8 cellular contexts compared by ENCODE assay signal in the genomic region with DNA sequence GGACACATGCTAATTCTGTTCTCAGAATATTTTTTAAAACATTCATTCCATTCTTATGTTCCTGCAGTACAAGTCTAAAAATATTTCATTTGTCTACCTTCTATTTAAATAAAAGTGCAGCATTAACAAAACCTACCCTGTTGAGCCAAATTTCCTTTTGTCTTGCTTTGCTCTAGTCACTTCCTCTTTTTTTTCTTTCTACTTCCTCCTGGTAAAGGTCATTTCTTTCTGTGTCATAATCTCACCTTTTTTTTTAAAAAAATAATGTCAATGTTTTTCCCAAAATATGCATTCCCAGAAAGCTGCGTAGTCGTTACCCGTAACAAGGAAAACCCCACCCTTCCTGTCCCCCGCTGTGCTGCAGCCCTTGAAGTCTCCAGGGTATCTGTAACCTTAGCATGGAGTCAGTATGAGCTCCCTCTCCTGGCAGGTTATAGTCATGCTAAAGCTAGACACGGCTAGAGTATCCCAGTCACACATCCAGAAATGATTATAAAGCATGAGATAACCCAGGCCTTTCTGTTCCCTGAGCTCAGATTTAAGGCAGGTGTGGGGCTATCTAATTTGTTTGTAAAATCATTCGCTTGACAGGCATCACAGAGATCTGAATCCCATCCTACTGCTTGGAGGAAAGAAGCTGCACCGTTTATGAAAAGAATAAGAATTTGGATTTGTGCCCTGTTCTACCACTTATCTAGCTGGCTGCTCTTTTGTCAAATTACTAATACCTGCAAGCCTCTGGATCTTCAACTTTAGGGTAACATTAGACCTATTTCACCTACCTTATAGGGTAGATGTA. TPM values are rescaled to one million over a fixed set of nuclear protein-coding genes. Genes with fewer than 3 reads are reported as not detected.
A peak's percentile ranks its signal among the peaks of the same experiment; 100 is the strongest.
DNase-seq lines count a peak whose midpoint lies in the region; ATAC-seq and TF ChIP-seq lines count a peak whose summit lies in the region.

No MANE protein-coding gene starts in this region.

- intact Hi-C loops in A673 (cut with micrococcal nuclease; ENCODE audit: unreplicated experiment), result loop anchor here (2.0 to 5.0 kb wide), 2 partner anchors 151 to 336 kb away; a partner anchor contains a TSS
- intact Hi-C loops in MCF 10A (cut with micrococcal nuclease), result loop anchor here (1.0 kb wide), 3 partner anchors 126 to 338 kb away; a partner anchor contains a TSS

- no peaks in the 10 kb centered on the region for H3K36me3 Mint-ChIP-seq in MCF 10A (ENCODE audit: insufficient read depth, unreplicated experiment)

- H3K9me3 Mint-ChIP-seq in MCF 10A (ENCODE audit: unreplicated experiment), result no peaks in the 10 kb centered on the region

- H3K27me3 Mint-ChIP-seq in MCF 10A (ENCODE audit: insufficient read depth, unreplicated experiment), result no peaks in the 10 kb centered on the region

- H3K27me3 ChIP-seq in A673 (replicated peaks; ENCODE audit: insufficient read depth, low read depth, low read length, poor library complexity) (no peaks in the 10 kb centered on the region), smooth muscle cell (ENCODE audit: low read depth) (no peaks in the 10 kb centered on the region)

- no TSS peak for BruUV-seq in A673 (replicated peaks; lab: Mats Ljungman, UMichigan)
- no TSS peak for BruUV-seq in MCF 10A (replicated peaks; lab: Mats Ljungman, UMichigan)

- H3K9me3 ChIP-seq in A673 (ENCODE audit: low read depth, low read length, poor library complexity, severe bottlenecking) (no peaks in the 10 kb centered on the region), smooth muscle cell (replicated peaks; ENCODE audit: low read depth) (no peaks in the 10 kb centered on the region)

- ATAC-seq in GM18511 (IDR thresholded peaks at IDR 0.05; ENCODE audit: unreplicated experiment) (peak; percentile 97), HG03025 (IDR thresholded peaks at IDR 0.05; ENCODE audit: low FRiP score, unreplicated experiment) (peak; percentile 91)

- peak overlapping the region; percentile 25 for H3K4me3 ChIP-seq in A673 (ENCODE audit: low read depth, low read length, poor library complexity, severe bottlenecking)
- H3K4me3 ChIP-seq in smooth muscle cell, result peak overlapping the region; percentile 34

- peak overlapping the region; percentile 57 for H3K27ac Mint-ChIP-seq in MCF 10A (ENCODE audit: low read depth, unreplicated experiment)

- TF ChIP-seq CTCF in A673 (conservative IDR thresholded peaks at IDR 0.05; ENCODE audit: low read depth, low read length) (peak; percentile 88), MCF 10A (IDR thresholded peaks at IDR 0.05; ENCODE audit: unreplicated experiment) (peak; percentile 64), smooth muscle cell (IDR thresholded peaks at IDR 0.05; ENCODE audit: borderline replicate concordance, insufficient read depth, poor library complexity, severe bottlenecking) (peak; percentile 62)

- DNase-seq in A673 (ENCODE audit: low spot score) (peak; percentile 94), NCI-H187 (lab: John Stamatoyannopoulos, UW) (peak; percentile 17 to 70), T-helper 9 cell (peak; percentile 25), MCF 10A (ENCODE audit: unreplicated experiment) (peak; percentile 92), iPS-NIHi7 (ENCODE audit: extremely low spot score) (peak; percentile 87), smooth muscle cell (lab: John Stamatoyannopoulos, UW; ENCODE audit: unreplicated experiment) (no peak)

- no peaks in the 10 kb centered on the region for H3K79me2 ChIP-seq in smooth muscle cell (ENCODE audit: low read depth)

- no peaks in the 10 kb centered on the region for H4K20me1 ChIP-seq in smooth muscle cell (ENCODE audit: low read depth)

- peak overlapping the region; percentile 68 for H2AFZ ChIP-seq in smooth muscle cell (ENCODE audit: low read depth)

- peaks cover 15% of the 10 kb centered on the region for H3K4me1 Mint-ChIP-seq in MCF 10A (ENCODE audit: insufficient read depth, unreplicated experiment)

- no peak overlapping the region for H3K27ac ChIP-seq in A673 (ENCODE audit: low read depth, low read length, poor library complexity, severe bottlenecking)
- H3K27ac ChIP-seq in smooth muscle cell (ENCODE audit: low read depth), result no peak overlapping the region

- peak overlapping the region; percentile 69 for H3K4me2 ChIP-seq in smooth muscle cell

- WGBS in smooth muscle cell (ENCODE audit: low lambda C conversion rate), result 16% methylated on average over 7 of the region's 7 CpGs

- no peaks in the 10 kb centered on the region for H3F3A ChIP-seq in smooth muscle cell (ENCODE audit: low read depth)

- CTCF ChIA-PET in A673 (lab: Charles Lee) (interaction anchor here (0.6 to 1.9 kb wide), 8 partner anchors 12 to 338 kb away, joined by 3 to 25 read pairs (median 4); a partner anchor contains a TSS), MCF 10A (lab: Yijun Ruan, JAX) (interaction anchor here (0.6 to 3.6 kb wide), 67 partner anchors 8 to 596 kb away, joined by 3 to 55 read pairs (median 4); a partner anchor contains a TSS)

- POLR2A ChIA-PET in A673 (lab: Charles Lee; ENCODE audit: low non-redundant PET) (interaction anchor here (0.6 to 0.7 kb wide), 2 partner anchors 59 to 125 kb away, joined by 3 to 4 read pairs; a partner anchor contains a TSS), MCF 10A (lab: Yijun Ruan, JAX) (interaction anchor here (0.7 to 2.1 kb wide), 14 partner anchors 10 to 338 kb away, joined by 3 to 29 read pairs (median 4); a partner anchor contains a TSS)

- H3K9ac ChIP-seq in smooth muscle cell (ENCODE audit: low read depth), result no peak overlapping the region

- H3K36me3 ChIP-seq in A673 (ENCODE audit: insufficient read depth, low read length, poor library complexity, severe bottlenecking) (no peaks in the 10 kb centered on the region), smooth muscle cell (ENCODE audit: low read depth) (no peaks in the 10 kb centered on the region)

- H3K4me3 Mint-ChIP-seq in MCF 10A (ENCODE audit: unreplicated experiment), result peak overlapping the region; percentile 69

- H3K4me1 ChIP-seq in A673 (ENCODE audit: insufficient read depth, low read length, poor library complexity, severe bottlenecking) (peaks cover 7% of the 10 kb centered on the region), smooth muscle cell (ENCODE audit: low read depth) (no peaks in the 10 kb centered on the region)

RNA-seq across cellular contexts. Expression of a gene that starts 51.1 kb away (rescaled TPM):
- total RNA-seq in A673 (2021) (37.5 and 43.4 TPM in 2 replicates), MCF 10A (2022) (20.9 and 22.9 TPM in 2 replicates), smooth muscle cell (24.7 and 38.7 TPM in 2 replicates)
- polyA plus RNA-seq in smooth muscle cell, result 18.6 and 26.7 TPM in 2 replicates
